Comparison of ENCODE assay signal across 11 cellular contexts in the genomic region with DNA sequence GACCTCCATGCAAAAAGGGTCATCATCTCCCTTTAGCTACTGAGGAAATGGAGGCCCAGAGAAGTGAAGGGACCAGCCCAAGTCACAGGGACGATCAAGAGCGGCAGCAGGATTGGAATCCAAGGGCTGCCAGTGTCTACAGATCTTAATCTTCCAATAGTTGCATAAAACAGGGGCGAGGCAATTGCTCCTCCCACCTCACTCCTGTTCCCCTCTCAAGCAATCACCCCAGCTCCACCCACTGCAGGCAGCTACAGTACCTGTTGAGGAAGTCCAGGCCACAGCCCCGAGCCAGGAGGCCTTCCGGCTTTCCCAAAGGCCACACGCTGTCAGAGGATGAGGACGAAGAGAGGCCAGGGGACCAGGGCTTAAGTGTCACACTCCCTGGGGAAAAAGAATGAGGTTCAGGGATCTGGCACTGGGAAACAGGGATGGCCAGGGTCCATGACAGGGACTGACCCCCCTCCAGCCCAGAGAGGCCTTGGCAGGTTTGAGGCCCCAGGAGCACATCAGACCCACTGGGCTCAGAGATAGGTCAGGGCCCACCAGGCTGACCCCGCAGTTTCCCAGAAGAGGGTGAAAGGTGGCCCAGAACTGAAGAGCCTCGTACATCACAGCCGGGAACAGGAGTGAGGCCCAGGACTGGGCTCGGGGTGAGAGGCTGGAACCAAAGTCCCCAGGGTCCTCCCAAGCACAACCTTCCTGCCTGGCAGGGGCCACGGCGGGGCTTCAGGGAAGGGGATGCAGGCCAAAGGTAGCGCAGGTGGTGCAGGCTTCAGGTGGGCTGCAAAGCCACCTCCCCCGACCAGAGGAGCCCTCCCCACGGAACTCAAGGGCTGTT. TPM values are rescaled to one million over a fixed set of nuclear protein-coding genes. Genes with fewer than 3 reads are reported as not detected.
DNase-seq lines count a peak whose midpoint lies in the region; ATAC-seq and TF ChIP-seq lines count a peak whose summit lies in the region.
"Had no signal": no experiment of that assay in that cellular context is flagged by ENCODE, and none has a peak within 500 bp of the region (broad histone marks: within the 10 kb centered on the region; RNA-seq: fewer than 3 reads in every experiment).

No MANE protein-coding gene starts in this region.

- DNase-seq in SIG-M5 treated with dmso at 0.1 percent for 504 hours (lab: John Stamatoyannopoulos, UW; ENCODE audit: unreplicated experiment) (peak; percentile 22), SIG-M5 (lab: John Stamatoyannopoulos, UW) (no peak), breast epithelium (ENCODE audit: low spot score in 2 of 2) (peak; percentile 76 to 78), lung (ENCODE audit: low spot score) (peak; percentile 83), upper lobe of right lung (peak; percentile 87), WTC11 (ENCODE audit: low spot score) (no peak), immature natural killer cell (no peak)
- DNase-seq: activated effector memory CD4-positive, alpha-beta T cell treated with Interleukin-2 at 50 U/mL for 16 hours; NCI-H2081 treated with DMSO at 0.1 percent for 48 hours had no signal

- H3K36me3 ChIP-seq in breast epithelium (no peaks in the 10 kb centered on the region), lung (ENCODE audit: control insufficient read depth in 2 of 2, insufficient read depth in 2 of 2, low read length in 2 of 2) (peaks cover 0 to 4% of the 10 kb centered on the region in 2 donors), upper lobe of right lung (no peaks in the 10 kb centered on the region)
- H3K36me3 ChIP-seq: thoracic aorta had no signal

- H3K27me3 Mint-ChIP-seq in WTC11 (ENCODE audit: low read depth) (no peaks in the 10 kb centered on the region), immature natural killer cell (ENCODE audit: low read depth in 3 of 3) (peaks cover 3 to 8% (median 3%) of the 10 kb centered on the region in 3 donors)

- H3K36me3 Mint-ChIP-seq in WTC11 (no peaks in the 10 kb centered on the region), immature natural killer cell (no peaks in the 10 kb centered on the region)

- H3K4me3 ChIP-seq in breast epithelium (no peak overlapping the region), lung (no peak overlapping the region), upper lobe of right lung (no peak overlapping the region)
- H3K4me3 ChIP-seq: thoracic aorta had no signal

- WGBS in lung, 2 donors = 58 to 59% methylated on average over 15 to 16 of the region's 16 CpGs

- TF ChIP-seq POLR2A in breast epithelium (IDR thresholded peaks at IDR 0.05) = no peak

- ATAC-seq in lung (ENCODE audit: insufficient read depth, low FRiP score) = peak; percentile 67
- ATAC-seq in upper lobe of right lung = peak; percentile 76
- no peak for ATAC-seq in WTC11
- no peak for ATAC-seq in GM18498 (IDR thresholded peaks at IDR 0.05; ENCODE audit: unreplicated experiment)

- H3K27ac Mint-ChIP-seq in WTC11 = no peak overlapping the region; the same call in 1 of the 2 replicates
- H3K27ac Mint-ChIP-seq in immature natural killer cell = no peak overlapping the region

- no peaks in the 10 kb centered on the region for H3K27me3 ChIP-seq in breast epithelium
- H3K27me3 ChIP-seq in lung (ENCODE audit: control insufficient read depth, insufficient read depth) = no peaks in the 10 kb centered on the region
- H3K27me3 ChIP-seq in upper lobe of right lung = no peaks in the 10 kb centered on the region

- H3K9me3 ChIP-seq in breast epithelium (no peaks in the 10 kb centered on the region), lung (ENCODE audit: control insufficient read depth in 2 of 2, insufficient read depth in 1 of 2, low read length in 1 of 2) (no peaks in the 10 kb centered on the region), upper lobe of right lung (no peaks in the 10 kb centered on the region)
- H3K9me3 ChIP-seq: thoracic aorta had no signal

- H3K4me3 Mint-ChIP-seq in WTC11 (no peak overlapping the region), immature natural killer cell (no peak overlapping the region)

- peaks cover 2 to 13% of the 10 kb centered on the region in 2 donors for H3K4me1 ChIP-seq in breast epithelium
- peaks cover 0 to 18% of the 10 kb centered on the region in 2 donors for H3K4me1 ChIP-seq in lung (ENCODE audit: control insufficient read depth in 2 of 2, insufficient read depth in 2 of 2, low read length in 2 of 2)
- H3K4me1 ChIP-seq in upper lobe of right lung = peaks cover 43% of the 10 kb centered on the region

- intact Hi-C loops in breast epithelium (cut with DNase I; ENCODE audit: low total_unique reads) (no loop called here), upper lobe of right lung (cut with DNase I) (no loop called here)

- CTCF ChIA-PET in WTC11 (lab: Charles Lee) = interaction anchor here (0.9 to 3.1 kb wide), 3 partner anchors 16 to 64 kb away, joined by 3 to 10 read pairs (median 6); a partner anchor contains a TSS

- POLR2A ChIA-PET in WTC11 (lab: Charles Lee) = no interaction called here

- H3K4me1 Mint-ChIP-seq in WTC11 = peaks cover 35% of the 10 kb centered on the region
- peaks cover 9 to 12% of the 10 kb centered on the region in 2 donors for H3K4me1 Mint-ChIP-seq in immature natural killer cell

- peak overlapping the region; percentile 83 to 88 for H3K27ac ChIP-seq in breast epithelium
- H3K27ac ChIP-seq in lung (ENCODE audit: low read depth in 1 of 2, low read length in 1 of 2) = peak overlapping the region; percentile 49 to 79
- peak overlapping the region; percentile 71 for H3K27ac ChIP-seq in upper lobe of right lung
- H3K27ac ChIP-seq: thoracic aorta had no signal

- H3K9me3 Mint-ChIP-seq in WTC11 (no peaks in the 10 kb centered on the region), immature natural killer cell (no peaks in the 10 kb centered on the region)

- TF ChIP-seq CTCF in breast epithelium (IDR thresholded peaks at IDR 0.05) = no peak
- TF ChIP-seq CTCF in lung (IDR thresholded peaks at IDR 0.05; ENCODE audit: control extremely low read depth, extremely low read depth) = no peak
- TF ChIP-seq CTCF in upper lobe of right lung (IDR thresholded peaks at IDR 0.05) = no peak
- no peak for TF ChIP-seq CTCF in WTC11 (IDR thresholded peaks at IDR 0.05)

TF ChIP-seq in WTC11, 78 proteins besides CTCF, POLR2A, EP300 and RAD21 (continues in another document):
- TF ChIP-seq, protein P1, sequence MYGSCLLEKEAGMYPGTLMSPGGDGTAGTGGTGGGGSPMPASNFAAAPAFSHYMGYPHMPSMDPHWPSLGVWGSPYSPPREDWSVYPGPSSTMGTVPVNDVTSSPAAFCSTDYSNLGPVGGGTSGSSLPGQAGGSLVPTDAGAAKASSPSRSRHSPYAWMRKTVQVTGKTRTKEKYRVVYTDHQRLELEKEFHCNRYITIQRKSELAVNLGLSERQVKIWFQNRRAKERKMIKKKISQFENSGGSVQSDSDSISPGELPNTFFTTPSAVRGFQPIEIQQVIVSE (CRISPR knock-in tag; IDR thresholded peaks at IDR 0.05; ENCODE audit: borderline replicate concordance) = no peak
- no peak for TF ChIP-seq SP1 (CRISPR knock-in tag; conservative IDR thresholded peaks at IDR 0.05)
- TF ChIP-seq TEAD4 (CRISPR knock-in tag; IDR thresholded peaks at IDR 0.05) = no peak
- TF ChIP-seq RELA (CRISPR knock-in tag; IDR thresholded peaks at IDR 0.05; ENCODE audit: borderline replicate concordance) = no peak
- TF ChIP-seq, protein P2, sequence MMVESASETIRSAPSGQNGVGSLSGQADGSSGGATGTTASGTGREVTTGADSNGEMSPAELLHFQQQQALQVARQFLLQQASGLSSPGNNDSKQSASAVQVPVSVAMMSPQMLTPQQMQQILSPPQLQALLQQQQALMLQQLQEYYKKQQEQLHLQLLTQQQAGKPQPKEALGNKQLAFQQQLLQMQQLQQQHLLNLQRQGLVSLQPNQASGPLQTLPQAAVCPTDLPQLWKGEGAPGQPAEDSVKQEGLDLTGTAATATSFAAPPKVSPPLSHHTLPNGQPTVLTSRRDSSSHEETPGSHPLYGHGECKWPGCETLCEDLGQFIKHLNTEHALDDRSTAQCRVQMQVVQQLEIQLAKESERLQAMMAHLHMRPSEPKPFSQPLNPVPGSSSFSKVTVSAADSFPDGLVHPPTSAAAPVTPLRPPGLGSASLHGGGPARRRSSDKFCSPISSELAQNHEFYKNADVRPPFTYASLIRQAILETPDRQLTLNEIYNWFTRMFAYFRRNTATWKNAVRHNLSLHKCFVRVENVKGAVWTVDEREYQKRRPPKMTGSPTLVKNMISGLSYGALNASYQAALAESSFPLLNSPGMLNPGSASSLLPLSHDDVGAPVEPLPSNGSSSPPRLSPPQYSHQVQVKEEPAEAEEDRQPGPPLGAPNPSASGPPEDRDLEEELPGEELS (CRISPR knock-in tag; IDR thresholded peaks at IDR 0.05) = no peak
- TF ChIP-seq, protein P3, sequence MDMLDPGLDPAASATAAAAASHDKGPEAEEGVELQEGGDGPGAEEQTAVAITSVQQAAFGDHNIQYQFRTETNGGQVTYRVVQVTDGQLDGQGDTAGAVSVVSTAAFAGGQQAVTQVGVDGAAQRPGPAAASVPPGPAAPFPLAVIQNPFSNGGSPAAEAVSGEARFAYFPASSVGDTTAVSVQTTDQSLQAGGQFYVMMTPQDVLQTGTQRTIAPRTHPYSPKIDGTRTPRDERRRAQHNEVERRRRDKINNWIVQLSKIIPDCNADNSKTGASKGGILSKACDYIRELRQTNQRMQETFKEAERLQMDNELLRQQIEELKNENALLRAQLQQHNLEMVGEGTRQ (CRISPR knock-in tag; IDR thresholded peaks at IDR 0.05) = no peak
- no peak for TF ChIP-seq OVOL2 (CRISPR knock-in tag; IDR thresholded peaks at IDR 0.05; ENCODE audit: borderline replicate concordance)

RNA-seq across cellular contexts. Expression of a gene that starts 16.4 kb away (rescaled TPM):
- total RNA-seq in breast epithelium (10 to 100 TPM in 2 of 3 donors, 1 to 10 TPM in 1; 9.4 to 20.6 (median 17.8) TPM), lung (10 to 100 TPM; 16.9 to 45.2 TPM), upper lobe of right lung (53.5 TPM), WTC11 (2021) (3.2 to 4.8 TPM (median 3.7 TPM) in 3 replicates)
- polyA plus RNA-seq in lung (10 to 100 TPM; 14.3 to 46.7 TPM), immature natural killer cell (100 to 1,000 TPM; 235 to 361 (median 286) TPM)

RNA-seq across cellular contexts. Expression of a gene that starts 16.7 kb away (rescaled TPM):
- total RNA-seq in breast epithelium (10 to 100 TPM in 2 of 3 donors, 1 to 10 TPM in 1; 2.9 to 12.1 (median 10.2) TPM), lung (10 to 100 TPM; 12.0 to 16.3 TPM), upper lobe of right lung (17.0 TPM), WTC11 (2021) (14.6 to 17.5 TPM (median 16.0 TPM) in 3 replicates)
- polyA plus RNA-seq in lung (1 to 10 TPM; 6.8 to 8.4 TPM), immature natural killer cell (under 1 TPM in 2 of 3 donors, not detected in 1; 0.13 to 0.36 TPM)

RNA-seq across cellular contexts. Expression of a gene that starts 57.7 kb away (rescaled TPM):
- 10 to 100 TPM; 13.8 to 43.0 (median 29.8) TPM for total RNA-seq in breast epithelium
- total RNA-seq in lung = 10 to 100 TPM; 23.9 to 77.0 TPM
- polyA plus RNA-seq in lung = 10 to 100 TPM; 39.8 to 64.1 TPM
- total RNA-seq in upper lobe of right lung = 73.9 TPM
- total RNA-seq in WTC11 (2021) = 9.6 to 12.7 TPM (median 10.4 TPM) in 3 replicates
- under 1 TPM in 2 of 3 donors, not detected in 1; 0.17 to 0.40 TPM for polyA plus RNA-seq in immature natural killer cell

Comparison
In these comparisons a context has a peak if more than half of its experiments do, and no peak if none do; other contexts are left out.
1. DNase-seq: peak in SIG-M5 treated with dmso at 0.1 percent for 504 hours (single experiment), breast epithelium (2 of 2), lung (single experiment) and upper lobe of right lung (single experiment); none in SIG-M5 (single experiment), WTC11 (single experiment) and immature natural killer cell (0 of 3).
2. ATAC-seq: peak in lung (single experiment) and upper lobe of right lung (single experiment); none in WTC11 (single experiment) and GM18498 (single experiment).
3. Peak in every context shown above with its lines, with median percentiles within 50 percentile points of each other: H3K27ac ChIP-seq.